Comparison of ENCODE assay signal across 18 cellular contexts in the genomic region with DNA sequence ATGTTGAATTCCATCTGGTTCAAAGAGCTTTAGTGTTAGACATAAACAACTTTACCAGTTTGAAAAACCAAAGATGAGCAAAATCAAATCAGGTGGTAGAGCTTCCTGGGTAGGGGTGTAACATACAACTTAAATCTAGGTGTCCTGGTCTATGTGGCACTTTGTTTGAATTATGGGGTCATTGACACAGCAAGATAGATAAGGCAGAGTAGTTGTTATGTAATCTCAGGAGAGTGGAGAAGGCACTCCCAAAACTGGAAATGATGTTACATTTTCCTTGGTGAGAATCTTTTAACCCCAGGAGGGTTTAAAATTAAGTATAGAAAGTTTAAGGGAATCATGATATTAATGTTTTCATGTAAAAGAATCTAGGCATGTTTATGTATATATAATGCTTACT. TPM values are rescaled to one million over a fixed set of nuclear protein-coding genes. Genes with fewer than 3 reads are reported as not detected.
DNase-seq lines count a peak whose midpoint lies in the region; ATAC-seq, FAIRE-seq and TF ChIP-seq lines count a peak whose summit lies in the region.
"Had no signal": no experiment of that assay in that cellular context is flagged by ENCODE, and none has a peak within 500 bp of the region (broad histone marks: within the 10 kb centered on the region; RNA-seq: fewer than 3 reads in every experiment).

No MANE protein-coding gene starts in this region.

- H3K4me1 Mint-ChIP-seq in nephron: peaks cover 42% of the 10 kb centered on the region
- no peaks in the 10 kb centered on the region for H3K4me1 Mint-ChIP-seq in T-helper 2 cell treated with Interferon-gamma antibody and Interleukin-4, amounts not matched to agents 5 μg/mL and 100 μg/mL, for 36 hours (ENCODE audit: low read depth)
- H3K4me1 Mint-ChIP-seq in CD4-positive, alpha-beta memory T cell: no peaks in the 10 kb centered on the region
- H3K4me1 Mint-ChIP-seq: CD4-positive, CD25-positive, alpha-beta regulatory T cell had no signal

- ATAC-seq in A549 (no peak), left lobe of liver (peak; percentile 88)

- DNase-seq in A549 (ENCODE audit: low read depth in 1 of 2, low spot score in 1 of 2): no peak
- DNase-seq in ascending aorta (ENCODE audit: low spot score in 2 of 2): no peak
- DNase-seq in left lobe of liver (ENCODE audit: low spot score): no peak
- no peak for DNase-seq in T-helper 2 cell treated with Interferon-gamma antibody and Interleukin-4, amounts not matched to agents 5 μg/mL and 100 μg/mL, for 36 hours (ENCODE audit: low spot score)
- no peak for DNase-seq in CD4-positive, alpha-beta memory T cell
- no peak for DNase-seq in 8988T
- DNase-seq: ACHN; Calu3; CD4-positive, CD25-positive, alpha-beta regulatory T cell; DMS 273 treated with DMSO at 0.1 percent for 48 hours; HCEC 1CT; HFFc6 had no signal

- peak overlapping the region; percentile 9 to 89 (median 38) for H3K27ac Mint-ChIP-seq in nephron
- no peak overlapping the region for H3K27ac Mint-ChIP-seq in T-helper 2 cell treated with Interferon-gamma antibody and Interleukin-4, amounts not matched to agents 5 μg/mL and 100 μg/mL, for 36 hours
- no peak overlapping the region for H3K27ac Mint-ChIP-seq in CD4-positive, alpha-beta memory T cell
- H3K27ac Mint-ChIP-seq: CD4-positive, CD25-positive, alpha-beta regulatory T cell; HFFc6 had no signal

- H3K9me3 ChIP-seq in A549: no peaks in the 10 kb centered on the region
- H3K9me3 ChIP-seq in ascending aorta: no peaks in the 10 kb centered on the region
- H3K9me3 ChIP-seq in CD4-positive, alpha-beta memory T cell (ENCODE audit: control insufficient read depth in 1 of 2, low read length in 2 of 2): no peaks in the 10 kb centered on the region

- H3K4me3 ChIP-seq in A549 (no peak overlapping the region), ascending aorta (no peak overlapping the region)
- no peak overlapping the region for H3K4me3 ChIP-seq in CD4-positive, alpha-beta memory T cell (ENCODE audit: low read length in 2 of 2)
- H3K4me3 ChIP-seq: BLaER1 treated with 17β-estradiol and CSF1 and Interleukin-3, amounts not matched to agents 10 nM and 100 nM had no signal

- H3K27ac ChIP-seq in A549 (no peak overlapping the region), ascending aorta (peak overlapping the region; percentile 19 to 51)
- H3K27ac ChIP-seq in CD4-positive, alpha-beta memory T cell (ENCODE audit: low read depth, low read length): no peak overlapping the region
- H3K27ac ChIP-seq: 22Rv1; BLaER1 treated with 17β-estradiol and CSF1 and Interleukin-3, amounts not matched to agents 10 nM and 100 nM; HL-60 had no signal

- CTCF ChIA-PET in A549 (lab: Yijun Ruan, JAX): interaction anchor here (1.7 kb wide), 1 partner anchor 15 kb away, joined by 6 read pairs; no protein-coding TSS in a partner anchor
- CTCF ChIA-PET in CD4-positive, alpha-beta memory T cell (lab: Charles Lee; ENCODE audit: partially characterized antibody): no interaction called here

- no peaks in the 10 kb centered on the region for H3K4me1 ChIP-seq in A549
- H3K4me1 ChIP-seq in ascending aorta: peaks cover 6 to 8% of the 10 kb centered on the region in 2 donors
- no peaks in the 10 kb centered on the region for H3K4me1 ChIP-seq in CD4-positive, alpha-beta memory T cell (ENCODE audit: insufficient read depth, low read length)

- H3K4me3 Mint-ChIP-seq in nephron: no peak overlapping the region
- no peak overlapping the region for H3K4me3 Mint-ChIP-seq in T-helper 2 cell treated with Interferon-gamma antibody and Interleukin-4, amounts not matched to agents 5 μg/mL and 100 μg/mL, for 36 hours
- no peak overlapping the region for H3K4me3 Mint-ChIP-seq in CD4-positive, alpha-beta memory T cell
- H3K4me3 Mint-ChIP-seq: CD4-positive, CD25-positive, alpha-beta regulatory T cell; HFFc6 had no signal

- no peaks in the 10 kb centered on the region for H3K27me3 ChIP-seq in ascending aorta
- H3K27me3 ChIP-seq in CD4-positive, alpha-beta memory T cell (ENCODE audit: insufficient read depth, low read length): no peaks in the 10 kb centered on the region
- H3K27me3 ChIP-seq: BLaER1 treated with 17β-estradiol and CSF1 and Interleukin-3, amounts not matched to agents 10 nM and 100 nM had no signal

- TF ChIP-seq POLR2A in A549 (IDR thresholded peaks at IDR 0.05; ENCODE audit: low read length): no peak

- no peak overlapping the region for H3K4me2 ChIP-seq in A549
- H3K4me2 ChIP-seq: BLaER1 treated with 17β-estradiol and CSF1 and Interleukin-3, amounts not matched to agents 10 nM and 100 nM had no signal

- TF ChIP-seq CTCF in A549 (IDR thresholded peaks at IDR 0.05): no peak
- TF ChIP-seq CTCF in ascending aorta (IDR thresholded peaks at IDR 0.05): no peak
- no peak for TF ChIP-seq CTCF in nephron (IDR thresholded peaks at IDR 0.05; ENCODE audit: unreplicated experiment in 3 of 3)

- peak; percentile 39 for FAIRE-seq in A549 (lab: Jason Lieb, UNC)

- H3K9me3 Mint-ChIP-seq in nephron: peaks cover 11% of the 10 kb centered on the region
- no peaks in the 10 kb centered on the region for H3K9me3 Mint-ChIP-seq in T-helper 2 cell treated with Interferon-gamma antibody and Interleukin-4, amounts not matched to agents 5 μg/mL and 100 μg/mL, for 36 hours
- no peaks in the 10 kb centered on the region for H3K9me3 Mint-ChIP-seq in CD4-positive, alpha-beta memory T cell

- H3K36me3 Mint-ChIP-seq in nephron (ENCODE audit: low read depth): no peaks in the 10 kb centered on the region
- no peaks in the 10 kb centered on the region for H3K36me3 Mint-ChIP-seq in T-helper 2 cell treated with Interferon-gamma antibody and Interleukin-4, amounts not matched to agents 5 μg/mL and 100 μg/mL, for 36 hours (ENCODE audit: low read depth)
- no peaks in the 10 kb centered on the region for H3K36me3 Mint-ChIP-seq in CD4-positive, alpha-beta memory T cell
- H3K36me3 Mint-ChIP-seq: CD4-positive, CD25-positive, alpha-beta regulatory T cell had no signal

- intact Hi-C loops in ascending aorta (cut with DNase I): no loop called here
- intact Hi-C loops in CD4-positive, alpha-beta memory T cell (cut with micrococcal nuclease): no loop called here

- H3K36me3 ChIP-seq in ascending aorta: no peaks in the 10 kb centered on the region
- H3K36me3 ChIP-seq in CD4-positive, alpha-beta memory T cell (ENCODE audit: insufficient read depth, low read length): no peaks in the 10 kb centered on the region
- H3K36me3 ChIP-seq: BLaER1 treated with 17β-estradiol and CSF1 and Interleukin-3, amounts not matched to agents 10 nM and 100 nM had no signal

- POLR2A ChIA-PET in A549 (lab: Yijun Ruan, JAX): no interaction called here
- POLR2A ChIA-PET in CD4-positive, alpha-beta memory T cell (lab: Charles Lee; ENCODE audit: partially characterized antibody): no interaction called here

- TF ChIP-seq RAD21 in A549 (conservative IDR thresholded peaks at IDR 0.05 in 1 of 2, IDR thresholded peaks at IDR 0.05 in 1 of 2): no peak

- H3K27me3 Mint-ChIP-seq in nephron (ENCODE audit: low read depth): peaks cover 6% of the 10 kb centered on the region
- peaks cover 6% of the 10 kb centered on the region for H3K27me3 Mint-ChIP-seq in T-helper 2 cell treated with Interferon-gamma antibody and Interleukin-4, amounts not matched to agents 5 μg/mL and 100 μg/mL, for 36 hours (ENCODE audit: low read depth)
- peaks cover 16 to 24% of the 10 kb centered on the region in 2 donors for H3K27me3 Mint-ChIP-seq in CD4-positive, alpha-beta memory T cell

- no peak for TF ChIP-seq EP300 in A549 (IDR thresholded peaks at IDR 0.05)

TF ChIP-seq in A549, 52 proteins besides CTCF, POLR2A, EP300 and RAD21 (continues in another document):
- no peak for TF ChIP-seq CHD4 (IDR thresholded peaks at IDR 0.05; ENCODE audit: borderline replicate concordance)
- no peak for TF ChIP-seq RCOR1 (IDR thresholded peaks at IDR 0.05; ENCODE audit: low read depth, low read length)
- no peak for TF ChIP-seq SMC3 (IDR thresholded peaks at IDR 0.05)
- TF ChIP-seq, protein P1, sequence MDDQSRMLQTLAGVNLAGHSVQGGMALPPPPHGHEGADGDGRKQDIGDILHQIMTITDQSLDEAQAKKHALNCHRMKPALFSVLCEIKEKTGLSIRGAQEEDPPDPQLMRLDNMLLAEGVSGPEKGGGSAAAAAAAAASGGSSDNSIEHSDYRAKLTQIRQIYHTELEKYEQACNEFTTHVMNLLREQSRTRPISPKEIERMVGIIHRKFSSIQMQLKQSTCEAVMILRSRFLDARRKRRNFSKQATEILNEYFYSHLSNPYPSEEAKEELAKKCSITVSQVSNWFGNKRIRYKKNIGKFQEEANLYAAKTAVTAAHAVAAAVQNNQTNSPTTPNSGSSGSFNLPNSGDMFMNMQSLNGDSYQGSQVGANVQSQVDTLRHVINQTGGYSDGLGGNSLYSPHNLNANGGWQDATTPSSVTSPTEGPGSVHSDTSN (IDR thresholded peaks at IDR 0.05): no peak
- TF ChIP-seq, protein P2, sequence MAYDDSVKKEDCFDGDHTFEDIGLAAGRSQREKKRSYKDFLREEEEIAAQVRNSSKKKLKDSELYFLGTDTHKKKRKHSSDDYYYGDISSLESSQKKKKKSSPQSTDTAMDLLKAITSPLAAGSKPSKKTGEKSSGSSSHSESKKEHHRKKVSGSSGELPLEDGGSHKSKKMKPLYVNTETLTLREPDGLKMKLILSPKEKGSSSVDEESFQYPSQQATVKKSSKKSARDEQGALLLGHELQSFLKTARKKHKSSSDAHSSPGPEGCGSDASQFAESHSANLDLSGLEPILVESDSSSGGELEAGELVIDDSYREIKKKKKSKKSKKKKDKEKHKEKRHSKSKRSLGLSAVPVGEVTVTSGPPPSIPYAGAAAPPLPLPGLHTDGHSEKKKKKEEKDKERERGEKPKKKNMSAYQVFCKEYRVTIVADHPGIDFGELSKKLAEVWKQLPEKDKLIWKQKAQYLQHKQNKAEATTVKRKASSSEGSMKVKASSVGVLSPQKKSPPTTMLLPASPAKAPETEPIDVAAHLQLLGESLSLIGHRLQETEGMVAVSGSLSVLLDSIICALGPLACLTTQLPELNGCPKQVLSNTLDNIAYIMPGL (CRISPR knock-in tag; IDR thresholded peaks at IDR 0.05; ENCODE audit: borderline replicate concordance): no peak

RNA-seq across cellular contexts. Expression of a gene that starts 31.9 kb away (rescaled TPM):
- not detected in 2 replicates for polyA plus RNA-seq in A549 (2011; rRNA removed)
- 0.04 TPM in 1 of 2 replicates, not detected in the other for polyA plus RNA-seq in A549 (2012; cell fraction: cytosol; rRNA removed)
- polyA plus RNA-seq in A549 (2012; cell fraction: nucleus; rRNA removed): not detected in 2 replicates
- not detected in 3 replicates for polyA plus RNA-seq in A549 (2017; fragmentation: RNase III; extraction: RNeasy Plus Mini Kit Qiagen cat#74134 plus additional on column Dnase treatment)
- not detected in 2 replicates for polyA minus RNA-seq in A549 (2011; rRNA and poly(A)+ RNA removed)
- not detected for total RNA-seq in ascending aorta
- total RNA-seq in left lobe of liver: not detected
- under 1 TPM; 0.32 to 0.64 TPM for total RNA-seq in CD4-positive, alpha-beta memory T cell
- polyA plus RNA-seq in CD4-positive, alpha-beta memory T cell: not detected
- total RNA-seq: Calu3; CD4-positive, CD25-positive, alpha-beta regulatory T cell; Daoy; HFFc6 had no signal

RNA-seq across cellular contexts. Expression of a gene that starts 45.6 kb away (rescaled TPM):
- polyA plus RNA-seq in A549 (2011; rRNA removed) (not detected in 2 replicates), A549 (2017; fragmentation: RNase III; extraction: RNeasy Plus Mini Kit Qiagen cat#74134 plus additional on column Dnase treatment) (not detected in 3 replicates)
- not detected in 2 replicates for polyA plus RNA-seq in A549 (2012; cell fraction: cytosol; rRNA removed)
- polyA plus RNA-seq in A549 (2012; cell fraction: nucleus; rRNA removed): not detected in 2 replicates
- polyA minus RNA-seq in A549 (2011; rRNA and poly(A)+ RNA removed): not detected in 2 replicates
- total RNA-seq in ascending aorta (not detected), left lobe of liver (not detected)
- not detected for total RNA-seq in CD4-positive, alpha-beta memory T cell
- not detected for polyA plus RNA-seq in CD4-positive, alpha-beta memory T cell
- total RNA-seq: Calu3; CD4-positive, CD25-positive, alpha-beta regulatory T cell; Daoy; H4; HFFc6 had no signal
- polyA plus RNA-seq: CD4-positive, CD25-positive, alpha-beta regulatory T cell had no signal

Comparison
In these comparisons a context has a peak if more than half of its experiments do, and no peak if none do; other contexts are left out.
1. H3K27ac ChIP-seq: peak in ascending aorta (2 of 2); none in A549 (0 of 2) and CD4-positive, alpha-beta memory T cell (single experiment).
2. H3K27ac Mint-ChIP-seq: peak in nephron (3 of 3); none in T-helper 2 cell treated with Interferon-gamma antibody and Interleukin-4, amounts not matched to agents 5 μg/mL and 100 μg/mL, for 36 hours (single experiment) and CD4-positive, alpha-beta memory T cell (0 of 7).